26 cellular contexts compared by ENCODE assay signal in genomic region chr2:214450118-214450894, GRCh38. TPM values are rescaled to one million over a fixed set of nuclear protein-coding genes. Genes with fewer than 3 reads are reported as not detected.
"Had no signal": no experiment of that assay in that cellular context is flagged by ENCODE, and none has a peak within 500 bp of the region (broad histone marks: within the 10 kb centered on the region; RNA-seq: fewer than 3 reads in every experiment).

No MANE protein-coding gene starts in this region.

- H3K27ac Mint-ChIP-seq: activated CD4-positive, alpha-beta memory T cell treated with anti-CD3 and anti-CD28 coated beads, Interleukin-2, amount 10 ng/mL, durations not matched to agents 7 days and 5 days; activated CD4-positive, alpha-beta T cell treated with anti-CD3 and anti-CD28 coated beads, Interleukin-2, amount 10 ng/mL, durations not matched to agents 7 days and 5 days; activated naive CD4-positive, alpha-beta T cell treated with anti-CD3 and anti-CD28 coated beads, Interleukin-2, amount 50 U/mL, for 24 hours; activated naive CD8-positive, alpha-beta T cell treated with anti-CD3 and anti-CD28 coated beads, Interleukin-2, amount 50 U/mL, for 24 hours; activated T-helper 2 cell treated with anti-CD3 and anti-CD28 coated beads, Interferon-gamma antibody, Interleukin-2, Interleukin-4, amounts not matched to agents 10 μg/mL and 5 μg/mL and 100 μg/mL, durations not matched to agents 14 hours and 24 hours and 36 hours; immature natural killer cell; memory B cell; natural killer cell treated with Interleukin-12 subunit alpha and Interleukin-12 subunit beta and Interleukin-15 and Interleukin-18, amount 100 ng/mL, for 72 hours had no signal

- H3K4me3 Mint-ChIP-seq: activated CD4-positive, alpha-beta memory T cell treated with anti-CD3 and anti-CD28 coated beads, Interleukin-2, amount 10 ng/mL, durations not matched to agents 7 days and 5 days; activated CD4-positive, alpha-beta T cell treated with anti-CD3 and anti-CD28 coated beads, Interleukin-2, amount 10 ng/mL, durations not matched to agents 7 days and 5 days; activated naive CD4-positive, alpha-beta T cell treated with anti-CD3 and anti-CD28 coated beads, Interleukin-2, amount 50 U/mL, for 24 hours; activated naive CD8-positive, alpha-beta T cell treated with anti-CD3 and anti-CD28 coated beads, Interleukin-2, amount 50 U/mL, for 24 hours; activated T-cell treated with anti-CD3 and anti-CD28 coated beads, Interleukin-2, amount 50 U/mL, for 4 hours; immature natural killer cell; memory B cell; natural killer cell treated with Interleukin-12 subunit alpha and Interleukin-12 subunit beta and Interleukin-15 and Interleukin-18, amount 100 ng/mL, for 72 hours had no signal

- DNase-seq: activated CD4-positive, alpha-beta memory T cell treated with anti-CD3 and anti-CD28 coated beads, Interleukin-2, amount 10 ng/mL, durations not matched to agents 7 days and 5 days; activated CD4-positive, alpha-beta T cell treated with anti-CD3 and anti-CD28 coated beads for 1 hour; activated CD4-positive, alpha-beta T cell treated with anti-CD3 and anti-CD28 coated beads, Interleukin-2, amount 10 ng/mL, durations not matched to agents 7 days and 5 days; activated naive CD8-positive, alpha-beta T cell treated with anti-CD3 and anti-CD28 coated beads, Interleukin-2, amount 50 U/mL, for 24 hours; activated T-cell treated with anti-CD3 and anti-CD28 coated beads, Interleukin-2, amount 50 U/mL, for 4 hours; amygdala; caudate nucleus; foreskin fibroblast; immature natural killer cell; kidney; posterior cingulate gyrus; right cardiac atrium; spleen; stimulated activated CD4-positive, alpha-beta T cell treated with anti-CD3 and anti-CD28 coated beads, Interleukin-2, amount 100 ng/mL, for 48 hours; stimulated activated naive CD8-positive, alpha-beta T cell treated with anti-CD3 and anti-CD28 coated beads, Interleukin-15, Interleukin-2, amounts not matched to agents 100 U/mL and 50 U/mL, for 24 hours; T-helper 2 cell; trophoblast cell had no signal

- H3K9me3 ChIP-seq: spleen, thoracic aorta had no signal

- H3K27me3 Mint-ChIP-seq: activated CD4-positive, alpha-beta memory T cell treated with anti-CD3 and anti-CD28 coated beads, Interleukin-2, amount 10 ng/mL, durations not matched to agents 7 days and 5 days; activated CD4-positive, alpha-beta T cell treated with anti-CD3 and anti-CD28 coated beads, Interleukin-2, amount 10 ng/mL, durations not matched to agents 7 days and 5 days; activated naive CD8-positive, alpha-beta T cell treated with anti-CD3 and anti-CD28 coated beads, Interleukin-2, amount 50 U/mL, for 24 hours; memory B cell; natural killer cell treated with Interleukin-12 subunit alpha and Interleukin-12 subunit beta and Interleukin-15 and Interleukin-18, amount 100 ng/mL, for 72 hours had no signal

- H3K4me1 ChIP-seq: spleen had no signal

- H3K9me3 Mint-ChIP-seq: activated CD4-positive, alpha-beta memory T cell treated with anti-CD3 and anti-CD28 coated beads, Interleukin-2, amount 10 ng/mL, durations not matched to agents 7 days and 5 days; activated CD4-positive, alpha-beta T cell treated with anti-CD3 and anti-CD28 coated beads, Interleukin-2, amount 10 ng/mL, durations not matched to agents 7 days and 5 days; activated naive CD4-positive, alpha-beta T cell treated with anti-CD3 and anti-CD28 coated beads, Interleukin-2, amount 50 U/mL, for 24 hours; activated T-cell treated with anti-CD3 and anti-CD28 coated beads, Interleukin-2, amount 50 U/mL, for 4 hours; activated T-helper 2 cell treated with anti-CD3 and anti-CD28 coated beads, Interferon-gamma antibody, Interleukin-2, Interleukin-4, amounts not matched to agents 10 μg/mL and 5 μg/mL and 100 μg/mL, durations not matched to agents 14 hours and 24 hours and 36 hours; memory B cell; natural killer cell treated with Interleukin-12 subunit alpha and Interleukin-12 subunit beta and Interleukin-15 and Interleukin-18, amount 100 ng/mL, for 72 hours had no signal

- H3K4me3 ChIP-seq: spleen, thoracic aorta had no signal

- H3K27me3 ChIP-seq: spleen had no signal

- ATAC-seq: activated naive CD8-positive, alpha-beta T cell treated with anti-CD3 and anti-CD28 coated beads, Interleukin-2, amount 50 U/mL, for 24 hours; activated T-cell treated with anti-CD3 and anti-CD28 coated beads, Interleukin-2, amount 50 U/mL, for 4 hours; esophagus mucosa; natural killer cell treated with Interleukin-12 subunit alpha and Interleukin-12 subunit beta and Interleukin-15 and Interleukin-18, amount 100 ng/mL, for 72 hours; right cardiac atrium; stimulated activated naive CD8-positive, alpha-beta T cell treated with anti-CD3 and anti-CD28 coated beads, Interleukin-15, Interleukin-2, amounts not matched to agents 100 U/mL and 50 U/mL, for 24 hours had no signal

- H3K36me3 ChIP-seq: spleen, thoracic aorta had no signal

- H3K4me1 Mint-ChIP-seq: activated CD4-positive, alpha-beta memory T cell treated with anti-CD3 and anti-CD28 coated beads, Interleukin-2, amount 10 ng/mL, durations not matched to agents 7 days and 5 days; activated CD4-positive, alpha-beta T cell treated with anti-CD3 and anti-CD28 coated beads, Interleukin-2, amount 10 ng/mL, durations not matched to agents 7 days and 5 days; activated naive CD4-positive, alpha-beta T cell treated with anti-CD3 and anti-CD28 coated beads, Interleukin-2, amount 50 U/mL, for 24 hours; activated naive CD8-positive, alpha-beta T cell treated with anti-CD3 and anti-CD28 coated beads, Interleukin-2, amount 50 U/mL, for 24 hours; immature natural killer cell; memory B cell had no signal

- H3K27ac ChIP-seq: spleen, thoracic aorta had no signal

- H3K36me3 Mint-ChIP-seq: activated naive CD4-positive, alpha-beta T cell treated with anti-CD3 and anti-CD28 coated beads, Interleukin-2, amount 50 U/mL, for 24 hours; immature natural killer cell; memory B cell; natural killer cell treated with Interleukin-12 subunit alpha and Interleukin-12 subunit beta and Interleukin-15 and Interleukin-18, amount 100 ng/mL, for 72 hours had no signal

RNA-seq across cellular contexts. Expression of gene VWC2L, which starts 39.5 kb away (rescaled TPM):
- total RNA-seq: activated CD4-positive, alpha-beta memory T cell treated with anti-CD3 and anti-CD28 coated beads, Interleukin-2, amount 10 ng/mL, durations not matched to agents 7 days and 5 days; activated CD4-positive, alpha-beta T cell treated with anti-CD3 and anti-CD28 coated beads, Interleukin-2, amount 10 ng/mL, durations not matched to agents 7 days and 5 days; activated T-cell treated with anti-CD3 and anti-CD28 coated beads, Interleukin-2, amount 50 U/mL, for 4 hours; activated T-helper 2 cell treated with anti-CD3 and anti-CD28 coated beads, Interferon-gamma antibody, Interleukin-2, Interleukin-4, amounts not matched to agents 10 μg/mL and 5 μg/mL and 100 μg/mL, durations not matched to agents 14 hours and 24 hours and 36 hours; esophagus mucosa; glomerular endothelial cell; lower leg skin; natural killer cell treated with Interleukin-12 subunit alpha and Interleukin-12 subunit beta and Interleukin-15 and Interleukin-18, amount 100 ng/mL, for 72 hours; omental fat pad; right cardiac atrium; spleen had no signal
- polyA plus RNA-seq: immature natural killer cell, right cardiac atrium, spleen had no signal
